8 cellular contexts compared by ENCODE assay signal in the genomic region with DNA sequence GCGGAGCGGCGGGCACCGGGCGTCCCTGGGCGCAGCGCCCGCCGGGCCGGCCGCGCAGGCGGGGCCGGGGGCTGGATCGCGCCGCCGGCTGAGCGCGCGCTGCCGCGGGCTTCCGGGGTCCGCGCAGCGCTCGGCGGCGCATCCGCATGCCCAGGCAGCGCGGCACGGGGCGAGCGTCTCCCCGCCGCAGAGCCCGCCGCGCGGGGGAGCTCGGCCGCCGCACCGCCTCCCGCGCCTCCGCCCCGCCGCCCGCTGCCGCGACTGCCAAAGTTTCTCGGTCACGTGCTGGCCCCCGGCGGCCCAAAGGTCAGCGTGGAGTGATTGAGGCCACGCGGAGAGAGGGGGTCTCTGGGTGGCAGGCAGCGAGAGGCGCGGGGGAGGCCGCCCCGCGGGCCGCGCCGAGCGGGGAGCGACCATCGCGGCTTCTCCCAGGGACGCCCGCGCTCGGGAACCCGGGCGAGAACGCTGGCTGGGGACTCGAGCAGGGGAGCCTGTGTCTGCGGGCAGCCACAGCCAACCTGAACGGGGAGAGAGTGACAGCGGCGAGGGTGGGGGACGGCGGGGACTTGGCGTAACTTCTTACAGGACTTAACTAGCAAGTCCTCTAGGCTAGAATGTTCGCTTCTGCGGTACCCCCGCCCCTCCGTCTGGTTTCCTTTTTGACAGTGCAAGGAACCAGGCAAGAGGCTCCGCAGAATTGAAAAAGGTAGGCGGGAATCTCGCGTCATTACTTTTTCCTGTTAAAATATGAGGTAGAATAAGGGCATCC. TPM values are rescaled to one million over a fixed set of nuclear protein-coding genes. Genes with fewer than 3 reads are reported as not detected.
A peak's percentile ranks its signal among the peaks of the same experiment; 100 is the strongest.
DNase-seq lines count a peak whose midpoint lies in the region; ATAC-seq and TF ChIP-seq lines count a peak whose summit lies in the region.

A gene with protein sequence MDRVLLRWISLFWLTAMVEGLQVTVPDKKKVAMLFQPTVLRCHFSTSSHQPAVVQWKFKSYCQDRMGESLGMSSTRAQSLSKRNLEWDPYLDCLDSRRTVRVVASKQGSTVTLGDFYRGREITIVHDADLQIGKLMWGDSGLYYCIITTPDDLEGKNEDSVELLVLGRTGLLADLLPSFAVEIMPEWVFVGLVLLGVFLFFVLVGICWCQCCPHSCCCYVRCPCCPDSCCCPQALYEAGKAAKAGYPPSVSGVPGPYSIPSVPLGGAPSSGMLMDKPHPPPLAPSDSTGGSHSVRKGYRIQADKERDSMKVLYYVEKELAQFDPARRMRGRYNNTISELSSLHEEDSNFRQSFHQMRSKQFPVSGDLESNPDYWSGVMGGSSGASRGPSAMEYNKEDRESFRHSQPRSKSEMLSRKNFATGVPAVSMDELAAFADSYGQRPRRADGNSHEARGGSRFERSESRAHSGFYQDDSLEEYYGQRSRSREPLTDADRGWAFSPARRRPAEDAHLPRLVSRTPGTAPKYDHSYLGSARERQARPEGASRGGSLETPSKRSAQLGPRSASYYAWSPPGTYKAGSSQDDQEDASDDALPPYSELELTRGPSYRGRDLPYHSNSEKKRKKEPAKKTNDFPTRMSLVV (minus strand): TSS at position 180 of the 769 bp plus-strand sequence. CDS start 272 bp downstream, outside the sequence.

- peak within 1 kb of the TSS; percentile 75 for H3K4me3 ChIP-seq in effector memory CD4-positive, alpha-beta T cell (ENCODE audit: insufficient read depth, low read depth, low read length, poor library complexity, severe bottlenecking)
- peak within 1 kb of the TSS; percentile 47 for H3K4me3 ChIP-seq in mesendoderm (ENCODE audit: low read length)

- no peaks in the 10 kb centered on the region for H3K79me2 ChIP-seq in mesendoderm (ENCODE audit: control insufficient read depth, insufficient read depth, low read length)

- peak; percentile 35 for TF ChIP-seq CTCF in GM10248 (IDR thresholded peaks at IDR 0.05; ENCODE audit: control extremely low read depth, extremely low read depth, low read depth, missing control alignments)
- no peak for TF ChIP-seq CTCF in activated CD8-positive, alpha-beta T cell treated with anti-CD3 and anti-CD28 coated beads for 36 hours (IDR thresholded peaks at IDR 0.05)

- POLR2A ChIA-PET in GM10248 (lab: Yijun Ruan, JAX) = no interaction called here
- POLR2A ChIA-PET in HEK293T (lab: Yijun Ruan, JAX) = interaction anchor here (0.6 to 1.0 kb wide), 3 partner anchors 66 to 259 kb away, joined by 3 read pairs; no protein-coding TSS in a partner anchor
- POLR2A ChIA-PET in activated CD8-positive, alpha-beta T cell treated with anti-CD3 and anti-CD28 coated beads for 36 hours (lab: Charles Lee) = interaction anchor here (0.6 to 1.0 kb wide), 2 partner anchors 53 to 136 kb away, joined by 3 read pairs; partner anchors contain the start of gene POGK

- H3K23ac ChIP-seq in mesendoderm (ENCODE audit: low read length) = peak within 1 kb of the TSS; percentile 38

- no peak within 1 kb of the TSS for H2AK5ac ChIP-seq in mesendoderm (ENCODE audit: low read length)

- H2BK15ac ChIP-seq in mesendoderm (replicated peaks; ENCODE audit: low read depth) = no peak within 1 kb of the TSS

- DNase-seq in GM10248 (ENCODE audit: extremely low spot score) = peak; percentile 71
- peak; percentile 74 for DNase-seq in HEK293T (ENCODE audit: extremely low spot score)
- peak; percentile 68 for DNase-seq in NCI-H146 (lab: John Stamatoyannopoulos, UW)
- peak; percentile 91 for DNase-seq in activated CD8-positive, alpha-beta T cell treated with anti-CD3 and anti-CD28 coated beads for 36 hours
- peak; percentile 8 to 24 (median 14) for DNase-seq in effector memory CD4-positive, alpha-beta T cell
- peak; percentile 71 for DNase-seq in mesendoderm
- peak; percentile 25 for DNase-seq in stimulated activated CD8-positive, alpha-beta memory T cell treated with anti-CD3 and anti-CD28 coated beads, Interleukin-15, amount 100 ng/mL, for 24 hours (ENCODE audit: low read depth)

- peak within 1 kb of the TSS; percentile 61 for H3K9ac ChIP-seq in mesendoderm (ENCODE audit: low read length)

- H3K4ac ChIP-seq in mesendoderm (ENCODE audit: low read depth, low read length) = no peak within 1 kb of the TSS

- H3K36me3 ChIP-seq in effector memory CD4-positive, alpha-beta T cell (ENCODE audit: control insufficient read depth, insufficient read depth, low read length) = no peaks in the 10 kb centered on the region
- H3K36me3 ChIP-seq in mesendoderm (ENCODE audit: control insufficient read depth, insufficient read depth, low read length) = no peaks in the 10 kb centered on the region

- CTCF ChIA-PET in GM10248 (lab: Yijun Ruan, JAX) = interaction anchor here (2.5 kb wide), 1 partner anchor 83 kb away, joined by 6 read pairs; no protein-coding TSS in a partner anchor
- CTCF ChIA-PET in HEK293T (lab: Yijun Ruan, JAX) = no interaction called here
- CTCF ChIA-PET in activated CD8-positive, alpha-beta T cell treated with anti-CD3 and anti-CD28 coated beads for 36 hours (lab: Charles Lee) = interaction anchor here (1.3 to 9.2 kb wide), 4 partner anchors 17 to 83 kb away, joined by 3 to 47 read pairs (median 25); no protein-coding TSS in a partner anchor

- H3K27ac ChIP-seq in effector memory CD4-positive, alpha-beta T cell (ENCODE audit: insufficient read depth, low read length, poor library complexity, severe bottlenecking) = no peak within 1 kb of the TSS
- no peak within 1 kb of the TSS for H3K27ac ChIP-seq in mesendoderm (ENCODE audit: low read depth, low read length)

- H2BK120ac ChIP-seq in mesendoderm (ENCODE audit: low read depth, low read length) = no peak within 1 kb of the TSS

- no peaks in the 10 kb centered on the region for H3K36me3 Mint-ChIP-seq in activated CD8-positive, alpha-beta T cell treated with anti-CD3 and anti-CD28 coated beads for 36 hours (ENCODE audit: low read depth)

- no peak within 1 kb of the TSS for H2BK5ac ChIP-seq in mesendoderm (ENCODE audit: low read length)

- H3K27ac Mint-ChIP-seq in activated CD8-positive, alpha-beta T cell treated with anti-CD3 and anti-CD28 coated beads for 36 hours = peak within 1 kb of the TSS; percentile 90

- intact Hi-C loops in activated CD8-positive, alpha-beta T cell treated with anti-CD3 and anti-CD28 coated beads for 36 hours (cut with micrococcal nuclease) = loop anchor here (5.0 kb wide), 1 partner anchor 63 kb away; no protein-coding TSS in a partner anchor

- peaks cover 5% of the 10 kb centered on the region for H3K4me1 ChIP-seq in effector memory CD4-positive, alpha-beta T cell (ENCODE audit: control insufficient read depth, insufficient read depth, low read length, poor library complexity, severe bottlenecking)
- no peaks in the 10 kb centered on the region for H3K4me1 ChIP-seq in mesendoderm (ENCODE audit: control insufficient read depth, low read depth, low read length)

- H3K56ac ChIP-seq in mesendoderm (ENCODE audit: low read length) = peak within 1 kb of the TSS; percentile 70

- H4K5ac ChIP-seq in mesendoderm (ENCODE audit: low read length) = no peak within 1 kb of the TSS

- no CpG with 5 or more reads among the region's 97 CpGs for WGBS in mesendoderm (ENCODE audit: extremely low coverage, insufficient coverage, low lambda C conversion rate)

- peak within 1 kb of the TSS; percentile 89 for H3K4me3 Mint-ChIP-seq in activated CD8-positive, alpha-beta T cell treated with anti-CD3 and anti-CD28 coated beads for 36 hours

- peaks cover 26% of the 10 kb centered on the region for H3K27me3 Mint-ChIP-seq in activated CD8-positive, alpha-beta T cell treated with anti-CD3 and anti-CD28 coated beads for 36 hours

- peaks cover 2% of the 10 kb centered on the region for H3K27me3 ChIP-seq in effector memory CD4-positive, alpha-beta T cell (replicated peaks; ENCODE audit: control insufficient read depth, insufficient read depth, low read length, poor library complexity, severe bottlenecking)
- peaks cover 34% of the 10 kb centered on the region for H3K27me3 ChIP-seq in mesendoderm (ENCODE audit: insufficient read depth, low read length, poor library complexity)

- peak within 1 kb of the TSS; percentile 78 for H3K4me2 ChIP-seq in mesendoderm (ENCODE audit: low read length)

- H3K9me3 ChIP-seq in effector memory CD4-positive, alpha-beta T cell (ENCODE audit: control insufficient read depth, low read length) = no peaks in the 10 kb centered on the region

- H3K18ac ChIP-seq in mesendoderm (ENCODE audit: low read length) = peak within 1 kb of the TSS; percentile 4

- ATAC-seq in activated CD8-positive, alpha-beta T cell treated with anti-CD3 and anti-CD28 coated beads for 36 hours = peak; percentile 70
- no peak for ATAC-seq in HG03378 (IDR thresholded peaks at IDR 0.05; ENCODE audit: unreplicated experiment)

- no peak within 1 kb of the TSS for H4K8ac ChIP-seq in mesendoderm (ENCODE audit: low read depth, low read length)

- H3K79me1 ChIP-seq in mesendoderm (ENCODE audit: low read length) = no peaks in the 10 kb centered on the region

- H3K9me3 Mint-ChIP-seq in activated CD8-positive, alpha-beta T cell treated with anti-CD3 and anti-CD28 coated beads for 36 hours = no peaks in the 10 kb centered on the region

- H3K4me1 Mint-ChIP-seq in activated CD8-positive, alpha-beta T cell treated with anti-CD3 and anti-CD28 coated beads for 36 hours (ENCODE audit: low read depth) = peaks cover 51% of the 10 kb centered on the region

TF ChIP-seq in HEK293T, 16 proteins besides CTCF, POLR2A, EP300 and RAD21 (continues in another document):
- peak; percentile 10; the same call in 1 of the 2 replicates for TF ChIP-seq ARNT (IDR thresholded peaks at IDR 0.05)
- TF ChIP-seq BHLHE40 (IDR thresholded peaks at IDR 0.05; ENCODE audit: borderline replicate concordance) = no peak
- TF ChIP-seq SUZ12 (IDR thresholded peaks at IDR 0.05) = no peak
- peak; percentile 46 for TF ChIP-seq PKNOX1 (IDR thresholded peaks at IDR 0.05)
- no peak for TF ChIP-seq HDGF (IDR thresholded peaks at IDR 0.05; ENCODE audit: borderline replicate concordance)
- TF ChIP-seq FOXM1 (IDR thresholded peaks at IDR 0.05; ENCODE audit: borderline replicate concordance) = no peak
- TF ChIP-seq L3MBTL2 (conservative IDR thresholded peaks at IDR 0.05) = peak; percentile 68
- no peak for TF ChIP-seq SP1 (IDR thresholded peaks at IDR 0.05)
- TF ChIP-seq NFRKB (IDR thresholded peaks at IDR 0.05) = no peak
- TF ChIP-seq ZNF384 (IDR thresholded peaks at IDR 0.05) = no peak
- TF ChIP-seq FOXA1 (IDR thresholded peaks at IDR 0.05) = no peak
- no peak for TF ChIP-seq FOXK2 (IDR thresholded peaks at IDR 0.05)

RNA-seq across cellular contexts. Expression of the gene that starts here (rescaled TPM):
- total RNA-seq in activated CD8-positive, alpha-beta T cell treated with anti-CD3 and anti-CD28 coated beads for 36 hours = 10 to 100 TPM; 14.3 to 15.1 TPM
- polyA plus RNA-seq in mesendoderm (2013, experiment 1 of 2) = 0.84 TPM
- 0.62 TPM for polyA plus RNA-seq in mesendoderm (2013, experiment 2 of 2)

Comparison
In these comparisons a context has a peak if more than half of its experiments do, and no peak if none do; other contexts are left out.
1. DNase-seq: peak in every context shown above with its lines; median percentile 91 in activated CD8-positive, alpha-beta T cell treated with anti-CD3 and anti-CD28 coated beads for 36 hours; 74 in HEK293T; 71 in GM10248; 71 in mesendoderm; 68 in NCI-H146; 25 in stimulated activated CD8-positive, alpha-beta memory T cell treated with anti-CD3 and anti-CD28 coated beads, Interleukin-15, amount 100 ng/mL, for 24 hours; 14 in effector memory CD4-positive, alpha-beta T cell.